8 cellular contexts compared by ENCODE assay signal in the genomic region with DNA sequence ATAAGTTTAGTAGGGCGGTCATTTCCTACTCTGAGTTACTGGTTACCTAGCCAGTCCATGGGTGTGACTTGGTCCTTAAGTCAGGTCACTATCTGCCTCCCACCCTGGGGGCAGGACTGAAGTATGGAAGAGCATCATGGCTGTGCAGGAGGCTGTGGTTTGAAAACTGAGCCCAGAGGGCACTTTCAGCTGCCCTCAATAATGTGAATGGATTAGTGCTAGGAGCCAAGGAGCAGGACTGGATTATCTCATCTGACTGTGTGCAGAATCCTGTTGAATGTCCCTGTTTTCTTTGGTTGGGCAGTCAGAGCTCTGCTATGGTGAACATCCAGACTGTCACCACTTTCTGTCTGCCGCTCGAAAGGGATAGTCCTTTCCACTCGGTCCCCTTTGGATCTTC. TPM values are rescaled to one million over a fixed set of nuclear protein-coding genes. Genes with fewer than 3 reads are reported as not detected.
DNase-seq lines count a peak whose midpoint lies in the region; ATAC-seq, FAIRE-seq and TF ChIP-seq lines count a peak whose summit lies in the region.

No MANE protein-coding gene starts in this region.

- no peak for ATAC-seq in stimulated activated naive CD8-positive, alpha-beta T cell treated with anti-CD3 and anti-CD28 coated beads, Interleukin-15, Interleukin-2, amounts not matched to agents 100 U/mL and 50 U/mL, for 24 hours

- H2BK5ac ChIP-seq in mesenchymal stem cell (ENCODE audit: low read depth, low read length, poor library complexity, severe bottlenecking), result no peak overlapping the region

- H3K4ac ChIP-seq in mesenchymal stem cell (ENCODE audit: low read depth in 1 of 2, low read length in 2 of 2), result no peak overlapping the region

- H3K9ac ChIP-seq in astrocyte (ENCODE audit: low read length), result peak overlapping the region; percentile 100
- peak overlapping the region; percentile 98 for H3K9ac ChIP-seq in mesenchymal stem cell (ENCODE audit: low read length)

- no peak overlapping the region for H2BK12ac ChIP-seq in mesenchymal stem cell (ENCODE audit: low read length in 2 of 2)

- H2AK5ac ChIP-seq in mesenchymal stem cell (ENCODE audit: low read length, severe bottlenecking), result no peak overlapping the region

- FAIRE-seq in astrocyte (lab: Jason Lieb, UNC), result no peak

- peaks cover 60% of the 10 kb centered on the region for H3K4me1 Mint-ChIP-seq in stimulated activated naive CD8-positive, alpha-beta T cell treated with anti-CD3 and anti-CD28 coated beads, Interleukin-15, Interleukin-2, amounts not matched to agents 100 ng/mL and 50 ng/mL, for 24 hours (ENCODE audit: low read depth)
- H3K4me1 Mint-ChIP-seq in astrocyte (ENCODE audit: low read depth, unreplicated experiment), result peaks cover 33% of the 10 kb centered on the region

- no peak for TF ChIP-seq CTCF in astrocyte (IDR thresholded peaks at IDR 0.05; ENCODE audit: insufficient read depth, low read depth, low read length)

- peak overlapping the region; percentile 90 for H3K4me2 ChIP-seq in astrocyte (ENCODE audit: low read length)
- peak overlapping the region; percentile 81 for H3K4me2 ChIP-seq in mesenchymal stem cell (ENCODE audit: low read length, poor library complexity, severe bottlenecking)

- peaks cover 46% of the 10 kb centered on the region for H4K20me1 ChIP-seq in astrocyte (ENCODE audit: insufficient read depth, low read length)

- H3K27ac Mint-ChIP-seq in stimulated activated naive CD8-positive, alpha-beta T cell treated with anti-CD3 and anti-CD28 coated beads, Interleukin-15, Interleukin-2, amounts not matched to agents 100 ng/mL and 50 ng/mL, for 24 hours, result peak overlapping the region; percentile 98
- H3K27ac Mint-ChIP-seq in astrocyte (ENCODE audit: unreplicated experiment), result peak overlapping the region; percentile 18

- H4K91ac ChIP-seq in mesenchymal stem cell (ENCODE audit: low read length), result no peak overlapping the region

- H3K79me2 ChIP-seq in astrocyte (ENCODE audit: insufficient read depth, low read length), result peaks cover 52% of the 10 kb centered on the region

- no peak overlapping the region for H2BK15ac ChIP-seq in mesenchymal stem cell (ENCODE audit: low read depth, poor library complexity, severe bottlenecking)

- peak overlapping the region in 1 of 2 experiments; percentile 34 for H3K23ac ChIP-seq in mesenchymal stem cell (ENCODE audit: low read length in 2 of 2)

- peak overlapping the region; percentile 99 for H3K27ac ChIP-seq in astrocyte (ENCODE audit: low read depth, low read length)
- H3K27ac ChIP-seq in mesenchymal stem cell (ENCODE audit: low read length, poor library complexity, severe bottlenecking), result no peak overlapping the region

- H3K14ac ChIP-seq in mesenchymal stem cell (ENCODE audit: low read length in 2 of 2), result peak overlapping the region in 1 of 2 experiments; percentile 62

- 93% methylated on average over 4 of the region's 4 CpGs for WGBS in mesenchymal stem cell

- H3K4me3 ChIP-seq in astrocyte (ENCODE audit: insufficient read depth, low read depth, low read length) (peak overlapping the region; percentile 98), mesenchymal stem cell (ENCODE audit: insufficient read depth in 1 of 2, low read depth in 1 of 2, low read length in 2 of 2) (peak overlapping the region in 1 of 2 experiments; percentile 90)

- no peak for DNase-seq in stimulated activated naive CD8-positive, alpha-beta T cell treated with anti-CD3 and anti-CD28 coated beads, Interleukin-15, Interleukin-2, amounts not matched to agents 100 U/mL and 50 U/mL, for 24 hours
- no peak for DNase-seq in astrocyte (ENCODE audit: low read depth)
- DNase-seq in mesenchymal stem cell, result peak; percentile 37
- no peak for DNase-seq in anterior cingulate cortex (lab: John Stamatoyannopoulos, UW)
- DNase-seq in NCI-H187 treated with DMSO at 0.1 percent for 48 hours (lab: John Stamatoyannopoulos, UW), result no peak
- DNase-seq in activated CD4-positive, alpha-beta T cell treated with anti-CD3 and anti-CD28 coated beads for 4 hours, result no peak
- DNase-seq in ureter (ENCODE audit: low spot score), result no peak

- no peak overlapping the region for H4K8ac ChIP-seq in mesenchymal stem cell (ENCODE audit: low read length)

- H3K9me3 ChIP-seq in astrocyte (ENCODE audit: insufficient read depth, low read depth, low read length), result no peaks in the 10 kb centered on the region
- H3K9me3 ChIP-seq in mesenchymal stem cell (ENCODE audit: control insufficient read depth, low read length), result no peaks in the 10 kb centered on the region

- no peaks in the 10 kb centered on the region for H3K9me3 Mint-ChIP-seq in stimulated activated naive CD8-positive, alpha-beta T cell treated with anti-CD3 and anti-CD28 coated beads, Interleukin-15, Interleukin-2, amounts not matched to agents 100 ng/mL and 50 ng/mL, for 24 hours
- no peaks in the 10 kb centered on the region for H3K9me3 Mint-ChIP-seq in astrocyte (ENCODE audit: unreplicated experiment)

- H3K4me3 Mint-ChIP-seq in stimulated activated naive CD8-positive, alpha-beta T cell treated with anti-CD3 and anti-CD28 coated beads, Interleukin-15, Interleukin-2, amounts not matched to agents 100 ng/mL and 50 ng/mL, for 24 hours, result peak overlapping the region; percentile 97
- peak overlapping the region; percentile 99 for H3K4me3 Mint-ChIP-seq in astrocyte (ENCODE audit: unreplicated experiment)

- H3K27me3 ChIP-seq in astrocyte (ENCODE audit: insufficient read depth, low read length) (no peaks in the 10 kb centered on the region), mesenchymal stem cell (ENCODE audit: control insufficient read depth in 1 of 2, insufficient read depth in 1 of 2, low read length in 2 of 2) (no peaks in the 10 kb centered on the region)

- H3K4me1 ChIP-seq in astrocyte (ENCODE audit: insufficient read depth, low read length), result peaks cover 24% of the 10 kb centered on the region
- peaks cover 9% of the 10 kb centered on the region for H3K4me1 ChIP-seq in mesenchymal stem cell (ENCODE audit: control insufficient read depth, insufficient read depth, low read depth, low read length)

- no peak overlapping the region for H2BK120ac ChIP-seq in mesenchymal stem cell (ENCODE audit: low read depth, low read length)

- no peak overlapping the region for H3K18ac ChIP-seq in mesenchymal stem cell (ENCODE audit: low read depth in 1 of 2, low read length in 2 of 2)

- no peaks in the 10 kb centered on the region for H3K27me3 Mint-ChIP-seq in stimulated activated naive CD8-positive, alpha-beta T cell treated with anti-CD3 and anti-CD28 coated beads, Interleukin-15, Interleukin-2, amounts not matched to agents 100 ng/mL and 50 ng/mL, for 24 hours
- H3K27me3 Mint-ChIP-seq in astrocyte (ENCODE audit: low read depth, unreplicated experiment), result no peaks in the 10 kb centered on the region

- peaks cover 9% of the 10 kb centered on the region for H3K36me3 ChIP-seq in astrocyte (ENCODE audit: insufficient read depth, low read length)
- H3K36me3 ChIP-seq in mesenchymal stem cell (ENCODE audit: control insufficient read depth in 1 of 2, insufficient read depth in 2 of 2, low read depth in 1 of 2, low read length in 2 of 2), result peaks cover 10 to 35% of the 10 kb centered on the region in 2 experiments

- H3K36me3 Mint-ChIP-seq in stimulated activated naive CD8-positive, alpha-beta T cell treated with anti-CD3 and anti-CD28 coated beads, Interleukin-15, Interleukin-2, amounts not matched to agents 100 ng/mL and 50 ng/mL, for 24 hours (ENCODE audit: low read depth), result peaks cover 63% of the 10 kb centered on the region
- peaks cover 16% of the 10 kb centered on the region for H3K36me3 Mint-ChIP-seq in astrocyte (ENCODE audit: low read depth, unreplicated experiment)

- H2AFZ ChIP-seq in astrocyte (ENCODE audit: low read depth, low read length) (no peak overlapping the region), mesenchymal stem cell (ENCODE audit: low read depth, low read length) (no peak overlapping the region)

- H3K79me1 ChIP-seq in mesenchymal stem cell (replicated peaks; ENCODE audit: low read length, poor library complexity, severe bottlenecking), result peaks cover 2% of the 10 kb centered on the region

RNA-seq across cellular contexts. Expression of gene ATXN7L3B, which starts 1.6 kb away (rescaled TPM):
- total RNA-seq in astrocyte, result 30.6 and 31.1 TPM in 2 replicates
- polyA plus RNA-seq in mesenchymal stem cell (2013, experiment 1 of 2), result 18.5 TPM
- 18.2 TPM for polyA plus RNA-seq in mesenchymal stem cell (2013, experiment 2 of 2)
- 31.1 TPM for total RNA-seq in ureter
